In the genomic region with DNA sequence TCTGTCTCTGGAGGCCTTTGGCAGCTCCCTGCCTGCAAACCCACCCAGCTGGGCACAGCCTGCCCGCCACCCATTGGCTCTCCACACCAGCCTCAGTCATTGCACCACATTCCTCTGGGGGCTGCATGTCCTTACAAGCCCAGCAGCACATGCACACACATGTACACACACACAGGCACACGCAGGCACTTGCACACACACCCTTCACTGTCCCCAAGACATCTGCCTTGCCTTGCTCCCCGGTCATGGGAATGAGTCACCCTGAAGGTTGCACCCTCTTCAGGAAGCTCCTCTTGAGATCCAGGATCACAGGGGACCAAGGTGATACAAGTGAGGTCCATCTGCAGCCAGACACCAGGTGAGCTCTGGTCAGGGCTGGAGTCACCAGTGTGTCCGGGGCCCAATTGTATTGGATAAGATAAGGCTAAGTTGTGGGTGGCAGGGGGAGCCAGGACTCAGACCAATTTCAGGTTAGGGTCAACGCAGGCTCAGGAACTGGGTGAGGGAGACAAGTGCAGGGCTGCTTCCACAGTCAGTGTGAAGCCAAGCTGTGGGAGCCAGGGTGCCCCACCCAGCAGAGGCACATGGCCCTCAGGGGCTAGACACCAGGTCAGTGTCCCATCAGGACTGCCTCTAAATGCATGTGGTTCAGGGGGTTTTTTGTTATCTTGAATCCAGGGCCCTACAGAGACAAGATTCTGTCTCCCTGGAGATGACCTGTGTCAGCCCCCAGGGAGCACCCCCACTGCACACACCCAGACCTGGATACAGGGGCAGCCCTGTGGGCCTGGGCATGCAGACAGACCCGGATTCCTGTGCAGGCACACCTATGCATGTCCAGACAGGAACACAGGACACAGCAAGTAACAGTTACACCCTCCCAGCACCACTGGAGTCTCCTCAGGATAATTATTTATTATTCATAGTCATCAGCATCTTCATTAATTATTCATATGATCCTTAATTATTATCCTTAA, we compare ENCODE assay signal across 14 cellular contexts. TPM values are rescaled to one million over a fixed set of nuclear protein-coding genes. Genes with fewer than 3 reads are reported as not detected.
DNase-seq lines count a peak whose midpoint lies in the region; TF ChIP-seq lines count a peak whose summit lies in the region.
"Had no signal": no experiment of that assay in that cellular context is flagged by ENCODE, and none has a peak within 500 bp of the region (broad histone marks: within the 10 kb centered on the region; RNA-seq: fewer than 3 reads in every experiment).

No MANE protein-coding gene starts in this region.

- no peaks in the 10 kb centered on the region for H4K20me1 ChIP-seq in Loucy (ENCODE audit: insufficient read depth, low read length, poor library complexity, severe bottlenecking)

- H3K4me2 ChIP-seq in Loucy (ENCODE audit: low read depth, low read length, poor library complexity, severe bottlenecking): no peak overlapping the region

- H3K27ac ChIP-seq in colonic mucosa: no peak overlapping the region
- H3K27ac ChIP-seq: GM23248 had no signal

- H3K9me3 ChIP-seq in Loucy (ENCODE audit: insufficient read depth, low read depth, low read length) (no peaks in the 10 kb centered on the region), colonic mucosa (no peaks in the 10 kb centered on the region)
- H3K9me3 ChIP-seq: adrenal gland, esophagus muscularis mucosa had no signal

- no peak for TF ChIP-seq CTCF in Loucy (conservative IDR thresholded peaks at IDR 0.05; ENCODE audit: low read length)
- TF ChIP-seq CTCF in colonic mucosa (IDR thresholded peaks at IDR 0.05): no peak

- H3K36me3 ChIP-seq in H7 (replicated peaks; ENCODE audit: control insufficient read depth, insufficient read depth, low read length) (no peaks in the 10 kb centered on the region), Loucy (ENCODE audit: insufficient read depth, low read length) (no peaks in the 10 kb centered on the region), colonic mucosa (no peaks in the 10 kb centered on the region)
- H3K36me3 ChIP-seq: adrenal gland had no signal

- H3F3A ChIP-seq in Loucy (ENCODE audit: low read depth): no peaks in the 10 kb centered on the region

- H3K9ac ChIP-seq in Loucy (ENCODE audit: low read depth, low read length, poor library complexity, severe bottlenecking): peak overlapping the region; percentile 51
- H3K9ac ChIP-seq in colonic mucosa (ENCODE audit: low read depth in 2 of 2, low read length in 2 of 2): no peak overlapping the region
- H3K9ac ChIP-seq: GM23248 had no signal

- no peaks in the 10 kb centered on the region for H3K79me2 ChIP-seq in Loucy (ENCODE audit: insufficient read depth, low read length)

- no peak overlapping the region for H2AFZ ChIP-seq in Loucy (ENCODE audit: low read length)
- H2AFZ ChIP-seq: GM23248 had no signal

- no peaks in the 10 kb centered on the region for H3K9me2 ChIP-seq in Loucy (replicated peaks; ENCODE audit: low read depth, low read length)

- H3K27me3 ChIP-seq in H7 (ENCODE audit: control insufficient read depth, insufficient read depth, low read length) (peaks cover 16% of the 10 kb centered on the region), Loucy (ENCODE audit: insufficient read depth, low read length, poor library complexity, severe bottlenecking) (no peaks in the 10 kb centered on the region), colonic mucosa (peaks cover 8% of the 10 kb centered on the region)
- H3K27me3 ChIP-seq: adrenal gland had no signal

- intact Hi-C loops in posterior vena cava (cut with DNase I): no loop called here
- intact Hi-C loops in colonic mucosa (cut with DNase I): no loop called here

- DNase-seq in H7: peak; percentile 28
- DNase-seq in erythroblast (lab: John Stamatoyannopoulos, UW): peak; percentile 39 to 42
- peak; percentile 67 for DNase-seq in posterior vena cava (ENCODE audit: low spot score)
- no peak for DNase-seq in DMS 273 (lab: John Stamatoyannopoulos, UW; ENCODE audit: unreplicated experiment)
- no peak for DNase-seq in colonic mucosa
- no peak for DNase-seq in iPS-NIHi11 (ENCODE audit: low spot score)
- DNase-seq: C1 segment of cervical spinal cord; GM23248; stimulated activated CD4-positive, alpha-beta T cell treated with anti-CD3 and anti-CD28 coated beads, Interleukin-4, amount 100 ng/mL, for 24 hours; T-helper 1 cell had no signal

- H3K4me1 ChIP-seq in Loucy (ENCODE audit: insufficient read depth, low read length, poor library complexity, severe bottlenecking) (peaks cover 62% of the 10 kb centered on the region), colonic mucosa (no peaks in the 10 kb centered on the region)

- peak; percentile 67 for TF ChIP-seq POLR2A in erythroblast (IDR thresholded peaks at IDR 0.05; ENCODE audit: low read length)

- no peak overlapping the region for H3K4me3 ChIP-seq in H7 (ENCODE audit: insufficient read depth, low read depth, low read length)
- no peak overlapping the region for H3K4me3 ChIP-seq in Loucy (ENCODE audit: low read length, poor library complexity, severe bottlenecking)
- H3K4me3 ChIP-seq in colonic mucosa: no peak overlapping the region
- H3K4me3 ChIP-seq: adrenal gland, esophagus muscularis mucosa, GM23248 had no signal

RNA-seq across cellular contexts. Expression of gene KCNH2, which starts 33.8 kb away (rescaled TPM):
- 9.3 and 9.5 TPM in 2 replicates for total RNA-seq in H7 (2014; rRNA removed; shearing (Covaris generic))
- total RNA-seq in posterior vena cava: 10 to 100 TPM; 27.3 to 37.3 TPM
- total RNA-seq in colonic mucosa: 1 to 10 TPM; 3.3 to 8.8 TPM
- total RNA-seq: GM23248, RPMI7951 had no signal

RNA-seq across cellular contexts. Expression of gene NOS3, which starts 46.5 kb away (rescaled TPM):
- total RNA-seq in H7 (2014; rRNA removed; shearing (Covaris generic)): 15.5 and 16.5 TPM in 2 replicates
- 10 to 100 TPM; 27.9 to 71.8 TPM for total RNA-seq in posterior vena cava
- total RNA-seq in colonic mucosa: 1 to 10 TPM; 4.0 to 4.2 TPM

Comparison
In these comparisons a context has a peak if more than half of its experiments do, and no peak if none do; other contexts are left out.
1. DNase-seq: peak in H7 (single experiment), erythroblast (2 of 2) and posterior vena cava (single experiment); none in DMS 273 (single experiment), colonic mucosa (single experiment) and iPS-NIHi11 (single experiment).